ENCODE assay signal across 8 cellular contexts in genomic region chr9:129321511-129322021, GRCh38.
A peak's percentile ranks its signal among the peaks of the same experiment; 100 is the strongest.
DNase-seq lines count a peak whose midpoint lies in the region; ATAC-seq and TF ChIP-seq lines count a peak whose summit lies in the region.

No MANE protein-coding gene starts in this region.

- no peak overlapping the region for H3K27ac Mint-ChIP-seq in activated CD4-positive, alpha-beta T cell treated with anti-CD3 and anti-CD28 coated beads for 36 hours
- peak overlapping the region in 4 of 5 experiments; percentile 74 to 99 (median 88) for H3K27ac Mint-ChIP-seq in brain

- H3K14ac ChIP-seq in mesenchymal stem cell (ENCODE audit: low read length in 2 of 2): peak overlapping the region in 1 of 2 experiments; percentile 91

- H3K36me3 ChIP-seq in mesenchymal stem cell (ENCODE audit: control insufficient read depth in 1 of 2, insufficient read depth in 2 of 2, low read depth in 1 of 2, low read length in 2 of 2): no peaks in the 10 kb centered on the region
- H3K36me3 ChIP-seq in testis (ENCODE audit: low read depth, missing control alignments): no peaks in the 10 kb centered on the region

- H3K18ac ChIP-seq in mesenchymal stem cell (ENCODE audit: low read depth in 1 of 2, low read length in 2 of 2): peak overlapping the region; percentile 46 to 97

- peaks cover 24% of the 10 kb centered on the region for H3K4me1 Mint-ChIP-seq in activated CD4-positive, alpha-beta T cell treated with anti-CD3 and anti-CD28 coated beads for 36 hours
- H3K4me1 Mint-ChIP-seq in brain: peaks cover 78% of the 10 kb centered on the region

- H4K8ac ChIP-seq in mesenchymal stem cell (ENCODE audit: low read length): peak overlapping the region; percentile 96

- CTCF ChIA-PET in activated CD4-positive, alpha-beta T cell treated with anti-CD3 and anti-CD28 coated beads for 36 hours (lab: Charles Lee): interaction anchor here (1.4 to 3.4 kb wide), 3 partner anchors 9 to 190 kb away, joined by 4 to 17 read pairs (median 9); no protein-coding TSS in a partner anchor

- peak overlapping the region; percentile 91 for H2BK120ac ChIP-seq in mesenchymal stem cell (ENCODE audit: low read depth, low read length)

- peak overlapping the region; percentile 94 to 97 for H3K4ac ChIP-seq in mesenchymal stem cell (ENCODE audit: low read depth in 1 of 2, low read length in 2 of 2)

- no peaks in the 10 kb centered on the region for H3K9me3 Mint-ChIP-seq in activated CD4-positive, alpha-beta T cell treated with anti-CD3 and anti-CD28 coated beads for 36 hours (ENCODE audit: low read depth)
- no peaks in the 10 kb centered on the region for H3K9me3 Mint-ChIP-seq in brain

- H3K9ac ChIP-seq in mesenchymal stem cell (ENCODE audit: low read length): peak overlapping the region; percentile 79

- intact Hi-C loops in activated CD4-positive, alpha-beta T cell treated with anti-CD3 and anti-CD28 coated beads for 36 hours (cut with DNase I, micrococcal nuclease): loop anchor here (2.0 to 10.0 kb wide), 5 partner anchors 91 to 289 kb away; partner anchors contain the start of gene IER5L (in 1 of the 2)
- intact Hi-C loops in testis (cut with DNase I; ENCODE audit: low total_unique reads): no loop called here

- H3K27me3 Mint-ChIP-seq in activated CD4-positive, alpha-beta T cell treated with anti-CD3 and anti-CD28 coated beads for 36 hours: no peaks in the 10 kb centered on the region
- peaks cover 2% of the 10 kb centered on the region for H3K27me3 Mint-ChIP-seq in brain

- H3K4me3 ChIP-seq in mesenchymal stem cell (ENCODE audit: insufficient read depth in 1 of 2, low read depth in 1 of 2, low read length in 2 of 2) (peak overlapping the region in 1 of 2 experiments; percentile 58), testis (peak overlapping the region in 1 of 2 donors; percentile 54)

- no peak overlapping the region for H2BK5ac ChIP-seq in mesenchymal stem cell (ENCODE audit: low read depth, low read length, poor library complexity, severe bottlenecking)

- H3K4me1 ChIP-seq in mesenchymal stem cell (ENCODE audit: control insufficient read depth, insufficient read depth, low read depth, low read length) (peaks cover 29% of the 10 kb centered on the region), testis (peaks cover 81% of the 10 kb centered on the region)

- TF ChIP-seq POLR2A in testis (IDR thresholded peaks at IDR 0.05): no peak

- H3K9me3 ChIP-seq in mesenchymal stem cell (ENCODE audit: control insufficient read depth, low read length) (no peaks in the 10 kb centered on the region), testis (no peaks in the 10 kb centered on the region)

- H3K23ac ChIP-seq in mesenchymal stem cell (ENCODE audit: low read length in 2 of 2): peak overlapping the region in 1 of 2 experiments; percentile 57

- peak overlapping the region; percentile 76 for H2AK5ac ChIP-seq in mesenchymal stem cell (ENCODE audit: low read length, severe bottlenecking)

- no peaks in the 10 kb centered on the region for H3K27me3 ChIP-seq in mesenchymal stem cell (ENCODE audit: control insufficient read depth in 1 of 2, insufficient read depth in 1 of 2, low read length in 2 of 2)
- H3K27me3 ChIP-seq in testis: no peaks in the 10 kb centered on the region

- H3K36me3 Mint-ChIP-seq in activated CD4-positive, alpha-beta T cell treated with anti-CD3 and anti-CD28 coated beads for 36 hours (ENCODE audit: low read depth): no peaks in the 10 kb centered on the region
- H3K36me3 Mint-ChIP-seq in brain: no peaks in the 10 kb centered on the region

- POLR2A ChIA-PET in activated CD4-positive, alpha-beta T cell treated with anti-CD3 and anti-CD28 coated beads for 36 hours (lab: Charles Lee): no interaction called here

- no peak for ATAC-seq in activated CD4-positive, alpha-beta T cell treated with anti-CD3 and anti-CD28 coated beads for 36 hours
- ATAC-seq in GM21717 (IDR thresholded peaks at IDR 0.05; ENCODE audit: unreplicated experiment) (no peak), GM21723 (IDR thresholded peaks at IDR 0.05; ENCODE audit: unreplicated experiment) (no peak), HG03571 (IDR thresholded peaks at IDR 0.05; ENCODE audit: unreplicated experiment) (no peak)

- H3K27ac ChIP-seq in mesenchymal stem cell (ENCODE audit: low read length, poor library complexity, severe bottlenecking): no peak overlapping the region
- H3K27ac ChIP-seq in testis: peak overlapping the region; percentile 87 to 92

- H3K4me3 Mint-ChIP-seq in activated CD4-positive, alpha-beta T cell treated with anti-CD3 and anti-CD28 coated beads for 36 hours: peak overlapping the region; percentile 49
- H3K4me3 Mint-ChIP-seq in brain: peak overlapping the region in 4 of 5 experiments; percentile 26 to 74 (median 52)

- H3K79me1 ChIP-seq in mesenchymal stem cell (replicated peaks; ENCODE audit: low read length, poor library complexity, severe bottlenecking): no peaks in the 10 kb centered on the region

- H4K91ac ChIP-seq in mesenchymal stem cell (ENCODE audit: low read length): peak overlapping the region; percentile 99

- DNase-seq in activated CD4-positive, alpha-beta T cell treated with anti-CD3 and anti-CD28 coated beads for 36 hours: no peak
- DNase-seq in activated CD4-positive, alpha-beta T cell treated with anti-CD3 and anti-CD28 coated beads for 48 hours: no peak
- no peak for DNase-seq in mesenchymal stem cell
- peak; percentile 14 for DNase-seq in testis

- WGBS in mesenchymal stem cell: 98% methylated on average over 11 of the region's 11 CpGs
- WGBS in testis, 2 donors: 84 to 86% methylated on average over 11 of the region's 11 CpGs

- peak overlapping the region; percentile 29 for H2BK15ac ChIP-seq in mesenchymal stem cell (ENCODE audit: low read depth, poor library complexity, severe bottlenecking)

- H2AFZ ChIP-seq in mesenchymal stem cell (ENCODE audit: low read depth, low read length): no peak overlapping the region

- TF ChIP-seq CTCF in brain (conservative IDR thresholded peaks at IDR 0.05): no peak
- TF ChIP-seq CTCF in testis (IDR thresholded peaks at IDR 0.05): no peak

- peak overlapping the region; percentile 93 to 100 for H2BK12ac ChIP-seq in mesenchymal stem cell (ENCODE audit: low read length in 2 of 2)

- H3K4me2 ChIP-seq in mesenchymal stem cell (ENCODE audit: low read length, poor library complexity, severe bottlenecking): no peak overlapping the region
